ENCODE assay signal across 22 cellular contexts in genomic region chr7:1382553-1383397, GRCh38.
"Had no signal": no experiment of that assay in that cellular context is flagged by ENCODE, and none has a peak within 500 bp of the region (broad histone marks: within the 10 kb centered on the region; RNA-seq: fewer than 3 reads in every experiment).

No MANE protein-coding gene starts in this region.

- H3K36me3 ChIP-seq: left ventricle myocardium inferior, right atrium auricular region, stomach, thyroid gland, transverse colon, upper lobe of left lung had no signal

- H3K79me2 ChIP-seq: parathyroid adenoma had no signal

- H3K27me3 ChIP-seq: right atrium auricular region, testis, thyroid gland had no signal

- H3K27ac ChIP-seq: left ventricle myocardium inferior, parathyroid adenoma, right atrium auricular region, skin epidermis, stomach, testis, thyroid gland, transverse colon, upper lobe of left lung had no signal

- H3K4me3 ChIP-seq: left ventricle myocardium inferior, lung, right atrium auricular region, skin epidermis, stomach, testis, thyroid gland, transverse colon, upper lobe of left lung had no signal

- H3K9ac ChIP-seq: parathyroid adenoma had no signal

- H2AFZ ChIP-seq: parathyroid adenoma had no signal

- DNase-seq: islet precursor cell; left ventricle myocardium inferior; mesendoderm; naive B cell; natural killer cell; nephron progenitor cell; nucleus accumbens; stimulated activated CD4-positive, alpha-beta T cell treated with anti-CD3 and anti-CD28 coated beads, Interleukin-12 subunit alpha, Interleukin-12 subunit beta, amount 100 ng/mL, for 4 hours; stimulated activated CD4-positive, alpha-beta T cell treated with anti-CD3 and anti-CD28 coated beads, Interleukin-15, amount 100 ng/mL, for 24 hours; stimulated activated CD4-positive, alpha-beta T cell treated with anti-CD3 and anti-CD28 coated beads, Interleukin-2, amount 100 ng/mL, for 24 hours; stimulated activated CD4-positive, alpha-beta T cell treated with anti-CD3 and anti-CD28 coated beads, Interleukin-4, amount 100 ng/mL, for 1 hour; stimulated activated naive B cell treated with anti-CD40 and anti-IgM and Interleukin-4, amounts not matched to agents 10 μg/mL and 1 μg/mL and 100 μg/mL, for 72 hours; stimulated activated naive CD8-positive, alpha-beta T cell treated with anti-CD3 and anti-CD28 coated beads, Interleukin-15, Interleukin-2, amounts not matched to agents 100 U/mL and 50 U/mL, for 24 hours; stomach; testis; thyroid gland; transverse colon had no signal

- H3K4me1 ChIP-seq: left ventricle myocardium inferior, parathyroid adenoma, right atrium auricular region, stomach, testis, thyroid gland, transverse colon, upper lobe of left lung had no signal

- H3K9me3 ChIP-seq: left ventricle myocardium inferior, right atrium auricular region, testis, thyroid gland, transverse colon, upper lobe of left lung had no signal
